ENCODE assay signal across 41 cellular contexts in genomic region chr15:67812232-67812631, GRCh38. TPM values are rescaled to one million over a fixed set of nuclear protein-coding genes. Genes with fewer than 3 reads are reported as not detected.
DNase-seq lines count a peak whose midpoint lies in the region; FAIRE-seq and TF ChIP-seq lines count a peak whose summit lies in the region.
"Had no signal": no experiment of that assay in that cellular context is flagged by ENCODE, and none has a peak within 500 bp of the region (broad histone marks: within the 10 kb centered on the region; RNA-seq: fewer than 3 reads in every experiment).

No MANE protein-coding gene starts in this region.

- FAIRE-seq in RCC 7860 (lab: Jason Lieb, UNC), result no peak
- FAIRE-seq: endothelial cell of umbilical vein, frontal cortex, GM12878, H54 had no signal

- whole genome bisulfite sequencing in H9 (ENCODE audit: extremely low coverage, insufficient read length, low lambda C conversion rate), result no CpG with 5 or more reads among the region's 11 CpGs

- H3K9me3 ChIP-seq in BLaER1 (peaks cover 10% of the 10 kb centered on the region), H9 (ENCODE audit: control insufficient read depth, low read depth, low read length) (no peaks in the 10 kb centered on the region)
- no peaks in the 10 kb centered on the region for H3K9me3 ChIP-seq in CD8-positive, alpha-beta memory T cell (ENCODE audit: low read length)
- H3K9me3 ChIP-seq: MG63 had no signal

- no peak for TF ChIP-seq CTCF in H9 (conservative IDR thresholded peaks at IDR 0.05)

- no peak overlapping the region for H3K23ac ChIP-seq in H9 (ENCODE audit: insufficient read length, low read depth, low read length)

- H3K4me2 ChIP-seq in BLaER1 (peak overlapping the region; percentile 55), H9 (ENCODE audit: insufficient read depth, insufficient read length, low read length) (no peak overlapping the region)
- H3K4me2 ChIP-seq: smooth muscle cell had no signal

- H3K27ac ChIP-seq in BLaER1 (no peak overlapping the region), H9 (ENCODE audit: insufficient read length, low read depth, low read length) (no peak overlapping the region)
- H3K27ac ChIP-seq in CD8-positive, alpha-beta memory T cell (ENCODE audit: low read depth, low read length), result no peak overlapping the region
- H3K27ac ChIP-seq: body of pancreas, dorsolateral prefrontal cortex had no signal

- peaks cover 23% of the 10 kb centered on the region for H3K27me3 Mint-ChIP-seq in H9 (ENCODE audit: low read depth)
- peaks cover 6 to 11% of the 10 kb centered on the region in 2 donors for H3K27me3 Mint-ChIP-seq in CD8-positive, alpha-beta memory T cell

- no peak overlapping the region for H4K91ac ChIP-seq in H9 (ENCODE audit: insufficient read length, low read depth, low read length)

- H3K23me2 ChIP-seq in H9 (ENCODE audit: insufficient read length, low read depth, low read length, poor library complexity, severe bottlenecking), result no peaks in the 10 kb centered on the region

- H3K14ac ChIP-seq in H9 (ENCODE audit: insufficient read depth, low read length), result peak overlapping the region; percentile 6; the same call in 1 of the 2 replicates

- no peaks in the 10 kb centered on the region for H3K79me1 ChIP-seq in H9 (ENCODE audit: insufficient read depth, low read depth, low read length, poor library complexity, severe bottlenecking)

- H3K9ac ChIP-seq in BLaER1 (no peak overlapping the region), H9 (ENCODE audit: extremely low read depth, insufficient read length, low read length) (no peak overlapping the region)

- peaks cover 27% of the 10 kb centered on the region for H3K4me1 ChIP-seq in BLaER1
- H3K4me1 ChIP-seq in H9 (ENCODE audit: insufficient read depth, low read length), result no peaks in the 10 kb centered on the region
- no peaks in the 10 kb centered on the region for H3K4me1 ChIP-seq in CD8-positive, alpha-beta memory T cell (ENCODE audit: insufficient read depth, low read length)
- H3K4me1 ChIP-seq: body of pancreas had no signal

- no peak overlapping the region for H4K5ac ChIP-seq in H9 (ENCODE audit: insufficient read length, low read depth, low read length)

- H4K8ac ChIP-seq in H9 (replicated peaks; ENCODE audit: insufficient read length, low read depth, low read length), result no peak overlapping the region

- H2BK12ac ChIP-seq in H9 (ENCODE audit: insufficient read length, low read depth, low read length), result no peak overlapping the region

- H2AK5ac ChIP-seq in H9 (ENCODE audit: insufficient read length, low read length), result no peak overlapping the region

- no peak overlapping the region for H3K18ac ChIP-seq in H9 (ENCODE audit: insufficient read length, low read depth, low read length)

- H3K4me1 Mint-ChIP-seq in H9, result peaks cover 9 to 19% of the 10 kb centered on the region in 2 experiments; a peak in 3 of 4 replicates
- H3K4me1 Mint-ChIP-seq in CD8-positive, alpha-beta memory T cell, result no peaks in the 10 kb centered on the region
- H3K4me1 Mint-ChIP-seq: nephron had no signal

- no peak overlapping the region for H2BK20ac ChIP-seq in H9 (ENCODE audit: low read depth, low read length, poor library complexity, severe bottlenecking)

- H3K27ac Mint-ChIP-seq in H9, result no peak overlapping the region
- no peak overlapping the region for H3K27ac Mint-ChIP-seq in CD8-positive, alpha-beta memory T cell
- H3K27ac Mint-ChIP-seq: activated CD4-positive, alpha-beta T cell treated with anti-CD3 and anti-CD28 coated beads, Interleukin-2, amount 10 ng/mL, durations not matched to agents 7 days and 5 days; nephron; stimulated activated naive CD8-positive, alpha-beta T cell treated with anti-CD3 and anti-CD28 coated beads, Interleukin-15, amount 100 ng/mL, for 72 hours had no signal

- peaks cover 18% of the 10 kb centered on the region for H3K36me3 ChIP-seq in BLaER1
- no peaks in the 10 kb centered on the region for H3K36me3 ChIP-seq in CD8-positive, alpha-beta memory T cell (ENCODE audit: insufficient read depth, low read length)
- H3K36me3 ChIP-seq: MG63 had no signal

- H2BK120ac ChIP-seq in H9 (ENCODE audit: low read depth, low read length, poor library complexity, severe bottlenecking), result no peak overlapping the region

- H3K56ac ChIP-seq in H9 (ENCODE audit: insufficient read length, low read depth, low read length), result no peak overlapping the region

- no peaks in the 10 kb centered on the region; a peak in 1 of 7 replicates for H3K36me3 Mint-ChIP-seq in H9 (ENCODE audit: insufficient read depth in 1 of 3, low read depth in 3 of 3)
- H3K36me3 Mint-ChIP-seq in CD8-positive, alpha-beta memory T cell, result peaks cover 9 to 20% (median 11%) of the 10 kb centered on the region in 3 donors

- POLR2A ChIA-PET in CD8-positive, alpha-beta memory T cell (lab: Charles Lee), result interaction anchor here (0.6 kb wide), 1 partner anchor 1157 kb away, joined by 3 read pairs; no protein-coding TSS in a partner anchor

- H3K4me3 Mint-ChIP-seq in H9, result no peak overlapping the region; a peak in 1 of 5 replicates
- no peak overlapping the region for H3K4me3 Mint-ChIP-seq in CD8-positive, alpha-beta memory T cell
- H3K4me3 Mint-ChIP-seq: activated CD4-positive, alpha-beta T cell treated with anti-CD3 and anti-CD28 coated beads, Interleukin-2, amount 10 ng/mL, durations not matched to agents 7 days and 5 days; nephron; stimulated activated naive CD8-positive, alpha-beta T cell treated with anti-CD3 and anti-CD28 coated beads, Interleukin-15, amount 100 ng/mL, for 72 hours had no signal

- H3T11ph ChIP-seq in H9 (ENCODE audit: low read length), result no peak overlapping the region

- H3K4me3 ChIP-seq in BLaER1, result no peak overlapping the region
- H3K4me3 ChIP-seq in CD8-positive, alpha-beta memory T cell (ENCODE audit: low read length), result no peak overlapping the region
- H3K4me3 ChIP-seq: body of pancreas, dorsolateral prefrontal cortex, GM12878, MG63, smooth muscle cell had no signal

- no peak overlapping the region for H2BK15ac ChIP-seq in H9 (ENCODE audit: low read depth, low read length)

- DNase-seq in H9 (peak; percentile 44), UCSD-AML1 (lab: John Stamatoyannopoulos, UW; ENCODE audit: unreplicated experiment) (peak; percentile 64), mesenteric fat pad (ENCODE audit: low spot score) (peak; percentile 84), RCC 7860 (ENCODE audit: low spot score) (no peak), kidney tubule cell (ENCODE audit: low spot score) (no peak), NCI-H2171 (lab: John Stamatoyannopoulos, UW) (no peak)
- no peak for DNase-seq in CD8-positive, alpha-beta memory T cell
- DNase-seq: activated CD4-positive, alpha-beta T cell treated with anti-CD3 and anti-CD28 coated beads, Interleukin-2, amount 10 ng/mL, durations not matched to agents 7 days and 5 days; activated gamma-delta T cell treated with Interleukin-2 at 50 U/mL for 16 hours; activated T-cell treated with anti-CD3 and anti-CD28 coated beads, Interleukin-2, amount 50 U/mL, for 1 hour; AML-193; body of pancreas; cerebellar nuclear complex; hippocampal formation; KBM-7; left colon; mammary epithelial cell; MG63; NCI-H1105; NCI-H1930; NCI-H526; NK-92 treated with Interleukin-12 subunit alpha and Interleukin-12 subunit beta, amount 100 ng/mL, for 24 hours; PC-3; SHP77; stimulated activated CD4-positive, alpha-beta T cell treated with anti-CD3 and anti-CD28 coated beads, Interleukin-1b, Interleukin-23, amount 100 ng/mL, for 48 hours; stimulated activated naive CD8-positive, alpha-beta T cell treated with anti-CD3 and anti-CD28 coated beads, Interleukin-15, amount 100 ng/mL, for 72 hours; SW 1271; T-helper 9 cell had no signal

- H4K20me1 ChIP-seq in BLaER1 (no peaks in the 10 kb centered on the region), H9 (ENCODE audit: control insufficient read depth, insufficient read depth, insufficient read length) (no peaks in the 10 kb centered on the region)

- no peak overlapping the region for H3K4ac ChIP-seq in H9 (ENCODE audit: low read depth, low read length)

- H3K9me3 Mint-ChIP-seq in H9, result peaks cover 0 to 2% of the 10 kb centered on the region in 2 experiments; a peak in 1 of 5 replicates
- H3K9me3 Mint-ChIP-seq in CD8-positive, alpha-beta memory T cell, result peaks cover 0 to 6% (median 4%) of the 10 kb centered on the region in 5 donors
- H3K9me3 Mint-ChIP-seq: activated CD4-positive, alpha-beta T cell treated with anti-CD3 and anti-CD28 coated beads, Interleukin-2, amount 10 ng/mL, durations not matched to agents 7 days and 5 days; stimulated activated naive CD8-positive, alpha-beta T cell treated with anti-CD3 and anti-CD28 coated beads, Interleukin-15, amount 100 ng/mL, for 72 hours had no signal

- CTCF ChIA-PET in CD8-positive, alpha-beta memory T cell (lab: Charles Lee), result no interaction called here

- no peaks in the 10 kb centered on the region; the same call in 1 of the 2 replicates for H3K27me3 ChIP-seq in BLaER1
- no peaks in the 10 kb centered on the region for H3K27me3 ChIP-seq in H9 (ENCODE audit: insufficient read depth, low read length)
- no peaks in the 10 kb centered on the region for H3K27me3 ChIP-seq in CD8-positive, alpha-beta memory T cell (ENCODE audit: insufficient read depth, low read length, poor library complexity, severe bottlenecking)
- H3K27me3 ChIP-seq: body of pancreas, MG63 had no signal

- H3K79me2 ChIP-seq in H9 (ENCODE audit: insufficient read depth, low read length), result no peaks in the 10 kb centered on the region

- no peak overlapping the region for H2AFZ ChIP-seq in H9 (ENCODE audit: low read length)

- no peak overlapping the region for H2BK5ac ChIP-seq in H9 (ENCODE audit: insufficient read length, low read length)

RNA-seq across cellular contexts. Expression of gene SKOR1, which starts 13.1 kb away (rescaled TPM):
- 0.13 TPM in 2 replicates for total RNA-seq in H9 (2021)
- 0.26 TPM for total RNA-seq in mesenteric fat pad
- under 1 TPM; 0.15 to 0.16 TPM for total RNA-seq in CD8-positive, alpha-beta memory T cell
- 0.06 TPM for polyA plus RNA-seq in CD8-positive, alpha-beta memory T cell

RNA-seq across cellular contexts. Expression of gene RNU6-1, which starts 27.6 kb away (rescaled TPM):
- not detected in 2 replicates for total RNA-seq in H9 (2021)
- not detected for total RNA-seq in mesenteric fat pad
- total RNA-seq in CD8-positive, alpha-beta memory T cell, result not detected
- not detected for polyA plus RNA-seq in CD8-positive, alpha-beta memory T cell
- total RNA-seq: A673; activated CD4-positive, alpha-beta T cell treated with anti-CD3 and anti-CD28 coated beads, Interleukin-2, amount 10 ng/mL, durations not matched to agents 7 days and 5 days; activated CD8-positive, alpha-beta memory T cell treated with anti-CD3 and anti-CD28 coated beads for 36 hours; body of pancreas; dorsolateral prefrontal cortex; endothelial cell of umbilical vein; frontal cortex; GM12878; left colon; mammary epithelial cell; mucosa of gallbladder; osteocyte; PC-3; smooth muscle cell had no signal
- polyA plus RNA-seq: endothelial cell of umbilical vein, GM12878, mammary epithelial cell, smooth muscle cell, thymus had no signal

Comparison
In these comparisons a context has a peak if more than half of its experiments do, and no peak if none do; other contexts are left out.
1. DNase-seq: peak in H9 (single experiment), UCSD-AML1 (single experiment) and mesenteric fat pad (single experiment); none in RCC 7860 (single experiment), kidney tubule cell (single experiment), NCI-H2171 (single experiment) and CD8-positive, alpha-beta memory T cell (0 of 5).